Comparison of ENCODE assay signal across 12 cellular contexts in genomic region chr3:194168994-194169393, GRCh38.
"Had no signal": no experiment of that assay in that cellular context is flagged by ENCODE, and none has a peak within 500 bp of the region (broad histone marks: within the 10 kb centered on the region; RNA-seq: fewer than 3 reads in every experiment).

No MANE protein-coding gene starts in this region.

- ATAC-seq: gastrocnemius medialis had no signal

- H3K4me3 Mint-ChIP-seq: activated B cell treated with CpG ODN at 0.5 μM for 24 hours; activated CD4-positive, alpha-beta T cell treated with anti-CD3 and anti-CD28 coated beads, Interleukin-2, amount 10 ng/mL, durations not matched to agents 24 days and 14 days; activated T-helper 1 cell treated with anti-CD3 and anti-CD28 coated beads, Interleukin-12 subunit alpha, Interleukin-12 subunit beta, Interleukin-2, Interleukin-4 antibody, amounts not matched to agents 30 ng/mL and 10 ng/mL and 1 ng/mL, durations not matched to agents 14 hours and 24 hours and 36 hours; memory B cell; T-helper 1 cell treated with Interleukin-12 subunit alpha and Interleukin-12 subunit beta and Interleukin-4 antibody, amounts not matched to agents 30 μg/mL and 1 μg/mL, for 36 hours had no signal

- H3K27me3 ChIP-seq: gastrocnemius medialis, pancreas had no signal

- H3K36me3 ChIP-seq: gastrocnemius medialis, pancreas had no signal

- H3K27ac Mint-ChIP-seq: activated B cell treated with CpG ODN at 0.5 μM for 24 hours; activated CD4-positive, alpha-beta T cell treated with anti-CD3 and anti-CD28 coated beads, Interleukin-2, amount 10 ng/mL, durations not matched to agents 24 days and 14 days; activated T-helper 1 cell treated with anti-CD3 and anti-CD28 coated beads, Interleukin-12 subunit alpha, Interleukin-12 subunit beta, Interleukin-2, Interleukin-4 antibody, amounts not matched to agents 30 ng/mL and 10 ng/mL and 1 ng/mL, durations not matched to agents 14 hours and 24 hours and 36 hours; memory B cell; T-helper 1 cell treated with Interleukin-12 subunit alpha and Interleukin-12 subunit beta and Interleukin-4 antibody, amounts not matched to agents 30 μg/mL and 1 μg/mL, for 36 hours had no signal

- H3K4me1 ChIP-seq: gastrocnemius medialis had no signal

- DNase-seq: activated B cell treated with CpG ODN at 0.5 μM for 24 hours; activated CD4-positive, alpha-beta T cell treated with anti-CD3 and anti-CD28 coated beads, Interleukin-2, amount 10 ng/mL, durations not matched to agents 24 days and 14 days; activated naive CD4-positive, alpha-beta T cell; aorta; gastrocnemius medialis; hippocampal formation; left cardiac atrium; pancreas; small intestine had no signal

- H3K9me3 ChIP-seq: gastrocnemius medialis, pancreas had no signal

- H3K27ac ChIP-seq: gastrocnemius medialis, pancreas had no signal

- H3K36me3 Mint-ChIP-seq: memory B cell had no signal

- H3K4me3 ChIP-seq: gastrocnemius medialis, pancreas had no signal

- H3K9me3 Mint-ChIP-seq: activated B cell treated with CpG ODN at 0.5 μM for 24 hours; activated CD4-positive, alpha-beta T cell treated with anti-CD3 and anti-CD28 coated beads, Interleukin-2, amount 10 ng/mL, durations not matched to agents 24 days and 14 days; activated T-helper 1 cell treated with anti-CD3 and anti-CD28 coated beads, Interleukin-12 subunit alpha, Interleukin-12 subunit beta, Interleukin-2, Interleukin-4 antibody, amounts not matched to agents 30 ng/mL and 10 ng/mL and 1 ng/mL, durations not matched to agents 14 hours and 24 hours and 36 hours; memory B cell; T-helper 1 cell treated with Interleukin-12 subunit alpha and Interleukin-12 subunit beta and Interleukin-4 antibody, amounts not matched to agents 30 μg/mL and 1 μg/mL, for 36 hours had no signal
